In genomic region chr9:33130501-33130900, GRCh38 we compare ENCODE assay signal across 8 cellular contexts. TPM values are rescaled to one million over a fixed set of nuclear protein-coding genes. Genes with fewer than 3 reads are reported as not detected.
A peak's percentile ranks its signal among the peaks of the same experiment; 100 is the strongest.
DNase-seq lines count a peak whose midpoint lies in the region; ATAC-seq, FAIRE-seq and TF ChIP-seq lines count a peak whose summit lies in the region.

No MANE protein-coding gene starts in this region.

- TF ChIP-seq POLR2A in GM12892 (IDR thresholded peaks at IDR 0.05; ENCODE audit: low read depth, low read length) (no peak), spleen (IDR thresholded peaks at IDR 0.05) (no peak)

- H3K4me3 ChIP-seq in spleen (no peak overlapping the region), Karpas-422 (ENCODE audit: low read length) (no peak overlapping the region)

- no peak overlapping the region for H2AFZ ChIP-seq in Karpas-422 (ENCODE audit: low read length)

- H4K20me1 ChIP-seq in Karpas-422 (ENCODE audit: insufficient read depth, low read depth, low read length) = 0 out of 2 replicates have a peak, but pooled peaks cover 3% of the 10 kb centered on the region

- no peaks in the 10 kb centered on the region for H3K27me3 ChIP-seq in spleen (replicated peaks in 1 of 7)
- no peaks in the 10 kb centered on the region for H3K27me3 ChIP-seq in Karpas-422 (ENCODE audit: low read length)

- no peaks in the 10 kb centered on the region for H3K9me3 Mint-ChIP-seq in dendritic cell treated with granulocyte-macrophage colony-stimulating factor and Interleukin-4, amounts not matched to agents 40 ng/mL and 50 ng/mL, for 4 days

- peak overlapping the region; percentile 8 to 80 (median 68) for H3K27ac ChIP-seq in spleen
- no peak overlapping the region for H3K27ac ChIP-seq in Karpas-422 (ENCODE audit: low read length)

- H3K4me1 Mint-ChIP-seq in dendritic cell treated with granulocyte-macrophage colony-stimulating factor and Interleukin-4, amounts not matched to agents 40 ng/mL and 50 ng/mL, for 4 days (ENCODE audit: low read depth) = peaks cover 80% of the 10 kb centered on the region

- peaks cover 100% of the 10 kb centered on the region for H3K36me3 Mint-ChIP-seq in dendritic cell treated with granulocyte-macrophage colony-stimulating factor and Interleukin-4, amounts not matched to agents 40 ng/mL and 50 ng/mL, for 4 days (ENCODE audit: low read depth)

- ATAC-seq in GM21515 (IDR thresholded peaks at IDR 0.05; ENCODE audit: unreplicated experiment) = peak; percentile 61

- peak overlapping the region; percentile 26 for H3K27ac Mint-ChIP-seq in dendritic cell treated with granulocyte-macrophage colony-stimulating factor and Interleukin-4, amounts not matched to agents 40 ng/mL and 50 ng/mL, for 4 days

- H3K9me3 ChIP-seq in spleen (no peaks in the 10 kb centered on the region), Karpas-422 (ENCODE audit: low read length) (no peaks in the 10 kb centered on the region)

- no peak for DNase-seq in GM12892 (ENCODE audit: insufficient read length)
- DNase-seq in HT-29 (ENCODE audit: low spot score) = peak; percentile 64
- DNase-seq in spleen = peak; percentile 57
- no peak for DNase-seq in Karpas-422
- DNase-seq in epidermal melanocyte (ENCODE audit: insufficient read length, low spot score) = no peak
- DNase-seq in hypothalamus (lab: John Stamatoyannopoulos, UW) = no peak

- intact Hi-C loops in dendritic cell treated with granulocyte-macrophage colony-stimulating factor and Interleukin-4, amounts not matched to agents 40 ng/mL and 50 ng/mL, for 4 days (cut with micrococcal nuclease) = no loop called here
- intact Hi-C loops in spleen (cut with DNase I; ENCODE audit: low total_unique reads) = no loop called here

- H3K4me1 ChIP-seq in spleen (peaks cover 40 to 100% (median 64%) of the 10 kb centered on the region in 6 donors), Karpas-422 (ENCODE audit: low read length) (no peaks in the 10 kb centered on the region)

- H3K36me3 ChIP-seq in spleen (peaks cover 2 to 98% (median 51%) of the 10 kb centered on the region in 6 donors), Karpas-422 (ENCODE audit: insufficient read depth, low read length) (no peaks in the 10 kb centered on the region)

- H3K79me2 ChIP-seq in Karpas-422 (ENCODE audit: low read length) = no peaks in the 10 kb centered on the region

- H3K4me3 Mint-ChIP-seq in dendritic cell treated with granulocyte-macrophage colony-stimulating factor and Interleukin-4, amounts not matched to agents 40 ng/mL and 50 ng/mL, for 4 days = no peak overlapping the region

- no peaks in the 10 kb centered on the region for H3K27me3 Mint-ChIP-seq in dendritic cell treated with granulocyte-macrophage colony-stimulating factor and Interleukin-4, amounts not matched to agents 40 ng/mL and 50 ng/mL, for 4 days

- TF ChIP-seq CTCF in spleen (IDR thresholded peaks at IDR 0.05 in 8 of 11, conservative IDR thresholded peaks at IDR 0.05 in 3 of 11) = no peak

- peak; percentile 66 for FAIRE-seq in GM12892 (lab: Jason Lieb, UNC)

- no peak overlapping the region for H3K9ac ChIP-seq in Karpas-422 (ENCODE audit: low read length)

- no peaks in the 10 kb centered on the region for H3K9me2 ChIP-seq in Karpas-422 (replicated peaks; ENCODE audit: insufficient read depth, low read length)

- no peak overlapping the region for H3K4me2 ChIP-seq in Karpas-422 (ENCODE audit: low read depth, low read length, poor library complexity, severe bottlenecking)

- 45 to 72% (median 64%) methylated on average over 5 of the region's 5 CpGs for WGBS in spleen, 5 donors

RNA-seq across cellular contexts. Expression of gene B4GALT1, which starts 36.6 kb away (rescaled TPM):
- polyA plus RNA-seq in GM12892 (2012; ENCODE audit: missing spikeins) = 33.9 TPM
- 14.6 and 16.9 TPM in 2 replicates for total RNA-seq in HT-29 (2014; rRNA removed; shearing (Covaris generic))
- 100 to 1,000 TPM in 2 of 7 donors, 10 to 100 TPM in 5; 75.1 to 111 (median 91.4) TPM for total RNA-seq in spleen
- polyA plus RNA-seq in spleen = 10 to 100 TPM; 18.1 to 29.5 (median 25.4) TPM
- total RNA-seq in Karpas-422 (2014; rRNA removed; shearing (Covaris generic); ENCODE audit: low replicate concordance) = 4.0 and 6.9 TPM in 2 replicates

RNA-seq across cellular contexts. Expression of gene SMU1, which starts 54.0 kb away (rescaled TPM):
- 19.1 TPM for polyA plus RNA-seq in GM12892 (2012; ENCODE audit: missing spikeins)
- 11.5 and 11.8 TPM in 2 replicates for total RNA-seq in HT-29 (2014; rRNA removed; shearing (Covaris generic))
- 10 to 100 TPM; 15.7 to 23.3 (median 19.4) TPM for total RNA-seq in spleen
- 10 to 100 TPM in 1 of 3 donors, 1 to 10 TPM in 2; 7.2 to 12.2 (median 9.9) TPM for polyA plus RNA-seq in spleen
- 12.2 and 18.4 TPM in 2 replicates for total RNA-seq in Karpas-422 (2014; rRNA removed; shearing (Covaris generic); ENCODE audit: low replicate concordance)

Comparison
In these comparisons a context has a peak if more than half of its experiments do, and no peak if none do; other contexts are left out.
1. DNase-seq: peak in HT-29 (single experiment) and spleen (single experiment); none in GM12892 (single experiment), Karpas-422 (single experiment), epidermal melanocyte (single experiment) and hypothalamus (0 of 51).